Comparison of ENCODE assay signal across 27 cellular contexts in genomic region chr9:2174911-2175310, GRCh38.
"Had no signal": no experiment of that assay in that cellular context is flagged by ENCODE, and none has a peak within 500 bp of the region (broad histone marks: within the 10 kb centered on the region; RNA-seq: fewer than 3 reads in every experiment).

No MANE protein-coding gene starts in this region.

- H3K4me3 ChIP-seq: dorsolateral prefrontal cortex, gastrocnemius medialis, heart left ventricle, hepatocyte, left lung, ovary, psoas muscle, sigmoid colon, thoracic aorta, tibial nerve, upper lobe of left lung had no signal

- H3K4me3 Mint-ChIP-seq: nephron; stimulated activated naive B cell treated with anti-CD40 and anti-IgM and Interleukin-4, amounts not matched to agents 10 μg/mL and 1 μg/mL and 100 μg/mL, for 72 hours; stimulated activated naive CD8-positive, alpha-beta T cell treated with anti-CD3 and anti-CD28 coated beads, Interleukin-15, Interleukin-2, amounts not matched to agents 100 ng/mL and 50 ng/mL, for 24 hours had no signal

- H3K27me3 Mint-ChIP-seq: naive thymus-derived CD4-positive, alpha-beta T cell; stimulated activated naive B cell treated with anti-CD40 and anti-IgM and Interleukin-4, amounts not matched to agents 10 μg/mL and 1 μg/mL and 100 μg/mL, for 72 hours; stimulated activated naive CD8-positive, alpha-beta T cell treated with anti-CD3 and anti-CD28 coated beads, Interleukin-15, Interleukin-2, amounts not matched to agents 100 ng/mL and 50 ng/mL, for 24 hours had no signal

- H3K36me3 ChIP-seq: ovary had no signal

- H3K4me1 ChIP-seq: left lung, tibial nerve had no signal

- H3K27me3 ChIP-seq: dorsolateral prefrontal cortex, gastrocnemius medialis, heart left ventricle, hepatocyte, left lung, ovary, sigmoid colon, tibial nerve, upper lobe of left lung had no signal

- ATAC-seq: esophagus mucosa; gastrocnemius medialis; left cardiac atrium; left lung; naive thymus-derived CD4-positive, alpha-beta T cell; psoas muscle; right cardiac atrium; stimulated activated naive B cell treated with anti-CD40 and anti-IgM and Interleukin-4, amounts not matched to agents 10 μg/mL and 1 μg/mL and 100 μg/mL, for 72 hours had no signal

- H3K9me3 Mint-ChIP-seq: nephron; stimulated activated naive B cell treated with anti-CD40 and anti-IgM and Interleukin-4, amounts not matched to agents 10 μg/mL and 1 μg/mL and 100 μg/mL, for 72 hours; stimulated activated naive CD8-positive, alpha-beta T cell treated with anti-CD3 and anti-CD28 coated beads, Interleukin-15, Interleukin-2, amounts not matched to agents 100 ng/mL and 50 ng/mL, for 24 hours had no signal

- H3K4me1 Mint-ChIP-seq: stimulated activated naive B cell treated with anti-CD40 and anti-IgM and Interleukin-4, amounts not matched to agents 10 μg/mL and 1 μg/mL and 100 μg/mL, for 72 hours had no signal

- H3K9me3 ChIP-seq: gastrocnemius medialis, heart left ventricle, left lung, ovary, psoas muscle, sigmoid colon, thoracic aorta, tibial nerve, upper lobe of left lung had no signal

- H3K27ac ChIP-seq: epithelial cell of prostate, gastrocnemius medialis, heart left ventricle, hepatocyte, left lung, ovary, psoas muscle, sigmoid colon, thoracic aorta, tibial nerve, upper lobe of left lung had no signal

- H3K27ac Mint-ChIP-seq: stimulated activated naive B cell treated with anti-CD40 and anti-IgM and Interleukin-4, amounts not matched to agents 10 μg/mL and 1 μg/mL and 100 μg/mL, for 72 hours; stimulated activated naive CD8-positive, alpha-beta T cell treated with anti-CD3 and anti-CD28 coated beads, Interleukin-15, Interleukin-2, amounts not matched to agents 100 ng/mL and 50 ng/mL, for 24 hours had no signal

- DNase-seq: dorsolateral prefrontal cortex; effector CD4-positive, alpha-beta T cell; foreskin fibroblast; gastrocnemius medialis; heart left ventricle; kidney; left cardiac atrium; left lung; mesenchymal stem cell; midbrain; naive thymus-derived CD4-positive, alpha-beta T cell; occipital lobe; ovary; psoas muscle; right cardiac atrium; sigmoid colon; stimulated activated CD4-positive, alpha-beta T cell treated with anti-CD3 and anti-CD28 coated beads, Interleukin-2, amount 100 ng/mL, for 24 hours; stimulated activated CD4-positive, alpha-beta T cell treated with anti-CD3 and anti-CD28 coated beads, Interleukin-4, amount 100 ng/mL, for 24 hours; stimulated activated naive B cell treated with anti-CD40 and anti-IgM and Interleukin-4, amounts not matched to agents 10 μg/mL and 1 μg/mL and 100 μg/mL, for 72 hours; upper lobe of left lung had no signal
